Comparison of ENCODE assay signal across 12 cellular contexts in genomic region chr6:7341989-7342742, GRCh38. TPM values are rescaled to one million over a fixed set of nuclear protein-coding genes. Genes with fewer than 3 reads are reported as not detected.
DNase-seq lines count a peak whose midpoint lies in the region; ATAC-seq and TF ChIP-seq lines count a peak whose summit lies in the region.
"Had no signal": no experiment of that assay in that cellular context is flagged by ENCODE, and none has a peak within 500 bp of the region (broad histone marks: within the 10 kb centered on the region; RNA-seq: fewer than 3 reads in every experiment).

No MANE protein-coding gene starts in this region.

- H3K27ac ChIP-seq in left ventricle myocardium inferior (replicated peaks) = peak overlapping the region; percentile 22

- intact Hi-C loops in left ventricle myocardium inferior (cut with micrococcal nuclease) = no loop called here

- peaks cover 8% of the 10 kb centered on the region for H3K4me1 ChIP-seq in left ventricle myocardium inferior

- no peak overlapping the region for H3K4me3 ChIP-seq in left ventricle myocardium inferior

- H3K27me3 ChIP-seq in left ventricle myocardium inferior (ENCODE audit: low read depth) = peaks cover 21% of the 10 kb centered on the region

- DNase-seq in EH (ENCODE audit: low read depth) (peak; percentile 39), NCI-H2171 (lab: John Stamatoyannopoulos, UW) (peak; percentile 38), left ventricle myocardium inferior (no peak), NCI-H526 (lab: John Stamatoyannopoulos, UW) (no peak), putamen (ENCODE audit: low spot score) (no peak), dermis blood vessel endothelial cell (no peak)
- DNase-seq: activated CD4-positive, alpha-beta T cell treated with anti-CD3 and anti-CD28 coated beads for 4 hours; head of caudate nucleus; NCI-H446 treated with DMSO at 0.1 percent for 48 hours; nucleus accumbens had no signal

- ATAC-seq in GM21786 (IDR thresholded peaks at IDR 0.05; ENCODE audit: unreplicated experiment) (peak; percentile 96), GM21360 (IDR thresholded peaks at IDR 0.05; ENCODE audit: unreplicated experiment) (no peak)

- H3K9me3 ChIP-seq in left ventricle myocardium inferior (replicated peaks) = no peaks in the 10 kb centered on the region

- no peak for TF ChIP-seq CTCF in left ventricle myocardium inferior (IDR thresholded peaks at IDR 0.05; ENCODE audit: borderline replicate concordance)

- H3K36me3 ChIP-seq in left ventricle myocardium inferior = no peaks in the 10 kb centered on the region

RNA-seq across cellular contexts. Expression of gene SSR1, which starts 29.2 kb away (rescaled TPM):
- total RNA-seq in left ventricle myocardium inferior (53.4 TPM), dermis blood vessel endothelial cell (83.4 and 155 TPM in 2 replicates)

RNA-seq across cellular contexts. Expression of gene CAGE1, which starts 47.4 kb away (rescaled TPM):
- not detected for total RNA-seq in left ventricle myocardium inferior
- under 0.01 TPM in 1 of 2 replicates, not detected in the other for total RNA-seq in dermis blood vessel endothelial cell

RNA-seq across cellular contexts. Expression of gene RIOK1, which starts 47.4 kb away (rescaled TPM):
- total RNA-seq in left ventricle myocardium inferior (11.5 TPM), dermis blood vessel endothelial cell (15.6 and 19.9 TPM in 2 replicates)

Comparison
In these comparisons a context has a peak if more than half of its experiments do, and no peak if none do; other contexts are left out.
1. DNase-seq: peak in EH (single experiment) and NCI-H2171 (single experiment); none in left ventricle myocardium inferior (single experiment), NCI-H526 (0 of 2), putamen (single experiment) and dermis blood vessel endothelial cell (single experiment).